ENCODE assay signal across 8 cellular contexts in genomic region chr9:118522093-118523028, GRCh38.
A peak's percentile ranks its signal among the peaks of the same experiment; 100 is the strongest.
DNase-seq lines count a peak whose midpoint lies in the region; ATAC-seq and TF ChIP-seq lines count a peak whose summit lies in the region.

No MANE protein-coding gene starts in this region.

- H3K9me3 ChIP-seq in heart left ventricle = no peaks in the 10 kb centered on the region
- H3K9me3 ChIP-seq in tibial nerve = no peaks in the 10 kb centered on the region

- DNase-seq in heart left ventricle (peak in 4 of 5 donors; percentile 20 to 43 (median 36)), cardiac septum (ENCODE audit: low spot score) (no peak), OCI-M1 (lab: John Stamatoyannopoulos, UW) (peak; percentile 56), epidermal melanocyte (ENCODE audit: insufficient read length, low spot score) (peak; percentile 26), neural crest cell (ENCODE audit: low read depth, low spot score) (peak; percentile 49), tibial nerve (ENCODE audit: low spot score in 2 of 2) (no peak)

- H3K9me3 Mint-ChIP-seq in neural crest cell = no peaks in the 10 kb centered on the region

- no peak overlapping the region for H3K4me3 Mint-ChIP-seq in neural crest cell

- H3K27ac Mint-ChIP-seq in neural crest cell (ENCODE audit: unreplicated experiment) = no peak overlapping the region

- H3K36me3 Mint-ChIP-seq in neural crest cell (ENCODE audit: low read depth) = no peaks in the 10 kb centered on the region

- H3K4me1 ChIP-seq in heart left ventricle (no peaks in the 10 kb centered on the region), tibial nerve (no peaks in the 10 kb centered on the region)

- H3K27ac ChIP-seq in heart left ventricle (no peak overlapping the region), tibial nerve (no peak overlapping the region)

- intact Hi-C loops in heart left ventricle (cut with DNase I) = no loop called here
- intact Hi-C loops in cardiac septum (cut with DNase I) = no loop called here

- H3K4me1 Mint-ChIP-seq in neural crest cell = no peaks in the 10 kb centered on the region

- no peaks in the 10 kb centered on the region for H3K27me3 Mint-ChIP-seq in neural crest cell (ENCODE audit: low read depth)

- 29 to 38% (median 37%) methylated on average over 9 of the region's 9 CpGs for WGBS in heart left ventricle, 4 donors
- 31 to 33% methylated on average over 9 of the region's 9 CpGs for WGBS in tibial nerve, 2 donors

- no peaks in the 10 kb centered on the region for H3K36me3 ChIP-seq in heart left ventricle
- no peaks in the 10 kb centered on the region for H3K36me3 ChIP-seq in tibial nerve

- no peak for TF ChIP-seq POLR2A in heart left ventricle (IDR thresholded peaks at IDR 0.05)
- TF ChIP-seq POLR2A in tibial nerve (IDR thresholded peaks at IDR 0.05) = no peak

- H3K4me3 ChIP-seq in heart left ventricle = no peak overlapping the region
- no peak overlapping the region for H3K4me3 ChIP-seq in tibial nerve

- TF ChIP-seq CTCF in heart left ventricle (IDR thresholded peaks at IDR 0.05) (peak; percentile 34 to 73 (median 54)), neural crest cell (conservative IDR thresholded peaks at IDR 0.05) (peak; percentile 75), tibial nerve (IDR thresholded peaks at IDR 0.05) (peak in 1 of 5 experiments; percentile 22)

- no peaks in the 10 kb centered on the region for H3K27me3 ChIP-seq in heart left ventricle
- H3K27me3 ChIP-seq in tibial nerve = no peaks in the 10 kb centered on the region

- ATAC-seq in heart left ventricle = peak in 3 of 4 donors; percentile 72 to 76 (median 72)
- ATAC-seq in GM21528 (IDR thresholded peaks at IDR 0.05; ENCODE audit: low FRiP score, unreplicated experiment) = peak; percentile 88
- ATAC-seq in HG03575 (IDR thresholded peaks at IDR 0.05; ENCODE audit: extremely low read depth, insufficient number of reproducible peaks, low FRiP score, unreplicated experiment) = peak; percentile 90

- no peak for TF ChIP-seq EP300 in tibial nerve (IDR thresholded peaks at IDR 0.05)

Comparison
In these comparisons a context has a peak if more than half of its experiments do, and no peak if none do; other contexts are left out.
1. DNase-seq: peak in heart left ventricle (4 of 5), OCI-M1 (single experiment), epidermal melanocyte (single experiment) and neural crest cell (single experiment); none in cardiac septum (single experiment) and tibial nerve (0 of 2).
2. Peak in every context shown above with its lines, with median percentiles within 50 percentile points of each other: ATAC-seq.